In genomic region chr20:46084805-46085792, GRCh38 we compare ENCODE assay signal across 2 cellular contexts.
TF ChIP-seq lines count a peak whose summit lies in the region.

No MANE protein-coding gene starts in this region.

TF ChIP-seq in IMR-90, 13 proteins besides CTCF, POLR2A, EP300 and RAD21:
- TF ChIP-seq MAZ (IDR thresholded peaks at IDR 0.05; ENCODE audit: borderline replicate concordance, low read depth, low read length) = no peak
- TF ChIP-seq ELK1 (IDR thresholded peaks at IDR 0.05; ENCODE audit: borderline replicate concordance, low read depth, low read length) = no peak
- no peak for TF ChIP-seq MXI1 (IDR thresholded peaks at IDR 0.05; ENCODE audit: borderline replicate concordance, low read depth, low read length)
- peak; percentile 90 for TF ChIP-seq CEBPB (IDR thresholded peaks at IDR 0.05; ENCODE audit: low read depth, low read length)
- TF ChIP-seq RCOR1 (IDR thresholded peaks at IDR 0.05; ENCODE audit: insufficient replicate concordance, low read length) = peak; percentile 40
- TF ChIP-seq RFX5 (IDR thresholded peaks at IDR 0.05; ENCODE audit: low read depth, low read length) = no peak
- 0 out of 2 replicates have a peak, but pooled peaks have one; percentile 9 for TF ChIP-seq BHLHE40 (IDR thresholded peaks at IDR 0.05; ENCODE audit: low read depth, low read length)
- peak; percentile 42; the same call in 1 of the 2 replicates for TF ChIP-seq FOS (IDR thresholded peaks at IDR 0.05; ENCODE audit: low read depth, low read length)
- TF ChIP-seq MAFK (IDR thresholded peaks at IDR 0.05; ENCODE audit: low read depth, low read length) = no peak
- TF ChIP-seq USF2 (IDR thresholded peaks at IDR 0.05; ENCODE audit: low read depth, low read length) = no peak
- no peak for TF ChIP-seq NFE2L2 (IDR thresholded peaks at IDR 0.05; ENCODE audit: low read depth, low read length)
- TF ChIP-seq SMC3 (IDR thresholded peaks at IDR 0.05; ENCODE audit: low read depth, low read length) = no peak

TF ChIP-seq in HepG2, 621 proteins besides CTCF, POLR2A, EP300 and RAD21 (continues in another document):
- TF ChIP-seq MXD4 (CRISPR knock-in tag; IDR thresholded peaks at IDR 0.05) (no peak), PTBP1 (IDR thresholded peaks at IDR 0.05; ENCODE audit: low read depth, low read length, poor library complexity, severe bottlenecking) (no peak), ZNF629 (CRISPR knock-in tag; conservative IDR thresholded peaks at IDR 0.05) (no peak), KLF11 (CRISPR knock-in tag; IDR thresholded peaks at IDR 0.05) (no peak), ZNF276 (CRISPR knock-in tag; IDR thresholded peaks at IDR 0.05; ENCODE audit: low read depth) (no peak), ZNF766 (CRISPR knock-in tag; IDR thresholded peaks at IDR 0.05; ENCODE audit: borderline replicate concordance) (no peak), HOXA7 (CRISPR knock-in tag; IDR thresholded peaks at IDR 0.05) (no peak), ZNF136 (CRISPR knock-in tag; IDR thresholded peaks at IDR 0.05; ENCODE audit: low read depth) (no peak), FOSL2 (CRISPR knock-in tag; IDR thresholded peaks at IDR 0.05) (peak; percentile 96), SYNCRIP (IDR thresholded peaks at IDR 0.05; ENCODE audit: insufficient read depth, low read depth, low read length) (no peak), RBFOX2 (IDR thresholded peaks at IDR 0.05; ENCODE audit: low read depth, low read length) (no peak), EHMT2 (IDR thresholded peaks at IDR 0.05; ENCODE audit: borderline replicate concordance, low read depth, low read length) (no peak; the same call in 1 of the 2 replicates), ZNF562 (CRISPR knock-in tag; IDR thresholded peaks at IDR 0.05; ENCODE audit: borderline replicate concordance) (no peak), HOXA3 (CRISPR knock-in tag; IDR thresholded peaks at IDR 0.05) (no peak), ZNF841 (CRISPR knock-in tag; IDR thresholded peaks at IDR 0.05; ENCODE audit: borderline replicate concordance) (no peak), ESRRA (CRISPR knock-in tag; IDR thresholded peaks at IDR 0.05; ENCODE audit: low read depth) (no peak), NFIB (CRISPR knock-in tag; IDR thresholded peaks at IDR 0.05; ENCODE audit: borderline replicate concordance) (no peak), KLF9 (CRISPR knock-in tag; IDR thresholded peaks at IDR 0.05; ENCODE audit: low read depth) (no peak), GTF2F1 (IDR thresholded peaks at IDR 0.05; ENCODE audit: low read length) (no peak), CCDC6 (CRISPR knock-in tag; IDR thresholded peaks at IDR 0.05) (no peak), ZSCAN21 (CRISPR knock-in tag; IDR thresholded peaks at IDR 0.05; ENCODE audit: borderline replicate concordance) (no peak), FOXP4 (CRISPR knock-in tag; IDR thresholded peaks at IDR 0.05) (peak; percentile 58), SCMH1 (CRISPR knock-in tag; IDR thresholded peaks at IDR 0.05; ENCODE audit: borderline replicate concordance) (no peak), ZNF670 (CRISPR knock-in tag; IDR thresholded peaks at IDR 0.05; ENCODE audit: borderline replicate concordance) (no peak), ZNF768 (CRISPR knock-in tag; IDR thresholded peaks at IDR 0.05) (no peak), ZNF761 (CRISPR knock-in tag; conservative IDR thresholded peaks at IDR 0.05) (no peak), FOXA3 (CRISPR knock-in tag; IDR thresholded peaks at IDR 0.05) (peak; percentile 68), HNRNPUL1 (IDR thresholded peaks at IDR 0.05; ENCODE audit: low read depth, low read length) (no peak), POLR2AphosphoS2 (IDR thresholded peaks at IDR 0.05; ENCODE audit: low read depth, low read length) (no peak), JUN (CRISPR knock-in tag; IDR thresholded peaks at IDR 0.05) (peak; percentile 50; the same call in 1 of the 2 replicates), ZFP41 (CRISPR knock-in tag; IDR thresholded peaks at IDR 0.05; ENCODE audit: borderline replicate concordance) (no peak), KDM4B (CRISPR knock-in tag; IDR thresholded peaks at IDR 0.05) (no peak), ZNF383 (CRISPR knock-in tag; IDR thresholded peaks at IDR 0.05; ENCODE audit: borderline replicate concordance) (no peak), EED (CRISPR knock-in tag; IDR thresholded peaks at IDR 0.05) (no peak), ZFP90 (CRISPR knock-in tag; IDR thresholded peaks at IDR 0.05; ENCODE audit: borderline replicate concordance) (no peak), SMARCE1 (IDR thresholded peaks at IDR 0.05; ENCODE audit: borderline replicate concordance) (no peak), ZMYM2 (CRISPR knock-in tag; IDR thresholded peaks at IDR 0.05) (peak; percentile 82), HOMEZ (CRISPR knock-in tag; IDR thresholded peaks at IDR 0.05; ENCODE audit: low read depth) (no peak), STAT5B (CRISPR knock-in tag; IDR thresholded peaks at IDR 0.05) (no peak), ZNF441 (CRISPR knock-in tag; IDR thresholded peaks at IDR 0.05; ENCODE audit: borderline replicate concordance) (no peak), PATZ1 (CRISPR knock-in tag; IDR thresholded peaks at IDR 0.05) (peak; percentile 33; the same call in 1 of the 2 replicates), TEAD2 (CRISPR knock-in tag; IDR thresholded peaks at IDR 0.05) (no peak), ZNF672 (CRISPR knock-in tag; IDR thresholded peaks at IDR 0.05) (no peak), TSC22D2 (CRISPR knock-in tag; IDR thresholded peaks at IDR 0.05; ENCODE audit: borderline replicate concordance) (no peak), SKI (IDR thresholded peaks at IDR 0.05; ENCODE audit: partially characterized antibody) (no peak), ELF4 (CRISPR knock-in tag; IDR thresholded peaks at IDR 0.05; ENCODE audit: borderline replicate concordance) (0 out of 2 replicates have a peak, but pooled peaks have one; percentile 33), PCBP2 (optimal IDR thresholded peaks at IDR 0.05; ENCODE audit: low read depth, low read length, poor library complexity, severe bottlenecking) (peak; percentile 46), NR2F1 (CRISPR knock-in tag; IDR thresholded peaks at IDR 0.05) (0 out of 4 replicates have a peak, but pooled peaks of 1 of the 2 experiments have one; percentile 9), SP140L (CRISPR knock-in tag; IDR thresholded peaks at IDR 0.05; ENCODE audit: borderline replicate concordance) (no peak), GZF1 (CRISPR knock-in tag; IDR thresholded peaks at IDR 0.05) (0 out of 2 replicates have a peak, but pooled peaks have one; percentile 67), SOX5 (CRISPR knock-in tag; IDR thresholded peaks at IDR 0.05; ENCODE audit: borderline replicate concordance) (peak; percentile 30; the same call in 1 of the 2 replicates), ZNF780A (CRISPR knock-in tag; IDR thresholded peaks at IDR 0.05) (no peak), CEBPZ (IDR thresholded peaks at IDR 0.05; ENCODE audit: low read length) (no peak), ZBTB34 (CRISPR knock-in tag; IDR thresholded peaks at IDR 0.05) (no peak), TEF (CRISPR knock-in tag; IDR thresholded peaks at IDR 0.05) (no peak), REXO4 (CRISPR knock-in tag; IDR thresholded peaks at IDR 0.05; ENCODE audit: borderline replicate concordance) (no peak)
